In genomic region chr11:67271548-67272284, GRCh38 we compare ENCODE assay signal across 1 cellular context.
TF ChIP-seq lines count a peak whose summit lies in the region.

No MANE protein-coding gene starts in this region.

TF ChIP-seq in IMR-90, 13 proteins besides CTCF, POLR2A, EP300 and RAD21 (continued from another document):
- TF ChIP-seq USF2 (IDR thresholded peaks at IDR 0.05; ENCODE audit: low read depth, low read length) (no peak), MXI1 (IDR thresholded peaks at IDR 0.05; ENCODE audit: borderline replicate concordance, low read depth, low read length) (no peak), RFX5 (IDR thresholded peaks at IDR 0.05; ENCODE audit: low read depth, low read length) (no peak), MAZ (IDR thresholded peaks at IDR 0.05; ENCODE audit: borderline replicate concordance, low read depth, low read length) (no peak), BHLHE40 (IDR thresholded peaks at IDR 0.05; ENCODE audit: low read depth, low read length) (no peak), NFE2L2 (IDR thresholded peaks at IDR 0.05; ENCODE audit: low read depth, low read length) (no peak), RCOR1 (IDR thresholded peaks at IDR 0.05; ENCODE audit: insufficient replicate concordance, low read length) (no peak), CHD1 (IDR thresholded peaks at IDR 0.05; ENCODE audit: low read depth, low read length) (no peak), FOS (IDR thresholded peaks at IDR 0.05; ENCODE audit: low read depth, low read length) (no peak)
